Comparison of ENCODE assay signal across 8 cellular contexts in genomic region chr20:50575869-50576720, GRCh38.
DNase-seq lines count a peak whose midpoint lies in the region.

No MANE protein-coding gene starts in this region.

- DNase-seq in NOMO-1 treated with DMSO at 0.1 percent for 48 hours (lab: John Stamatoyannopoulos, UW; ENCODE audit: unreplicated experiment) (peak; percentile 19), NOMO-1 treated with dmso at 0.1 percent for 144 hours (lab: John Stamatoyannopoulos, UW; ENCODE audit: unreplicated experiment) (no peak), NCI-H2171 treated with DMSO at 0.1 percent for 48 hours (lab: John Stamatoyannopoulos, UW) (peak; percentile 59), dermis blood vessel endothelial cell (peak; percentile 83), medulla oblongata (ENCODE audit: extremely low spot score) (peak; percentile 65), NCI-H1105 treated with DMSO at 0.1 percent for 48 hours (lab: John Stamatoyannopoulos, UW) (no peak)
- DNase-seq in activated CD4-positive, alpha-beta T cell treated with anti-CD3 and anti-CD28 coated beads, Interleukin-2, amount 50 U/mL, for 4 hours, result peak; percentile 66 to 69
- peak; percentile 32 to 41 for DNase-seq in stimulated activated CD8-positive, alpha-beta memory T cell treated with anti-CD3 and anti-CD28 coated beads, Interleukin-15, amount 100 ng/mL, for 48 hours (ENCODE audit: low read depth in 2 of 2)

Comparison
In these comparisons a context has a peak if more than half of its experiments do, and no peak if none do; other contexts are left out.
1. DNase-seq: peak in NOMO-1 treated with DMSO at 0.1 percent for 48 hours (single experiment), NCI-H2171 treated with DMSO at 0.1 percent for 48 hours (single experiment), activated CD4-positive, alpha-beta T cell treated with anti-CD3 and anti-CD28 coated beads, Interleukin-2, amount 50 U/mL, for 4 hours (2 of 2), dermis blood vessel endothelial cell (single experiment), medulla oblongata (single experiment) and stimulated activated CD8-positive, alpha-beta memory T cell treated with anti-CD3 and anti-CD28 coated beads, Interleukin-15, amount 100 ng/mL, for 48 hours (2 of 2); none in NOMO-1 treated with dmso at 0.1 percent for 144 hours (single experiment) and NCI-H1105 treated with DMSO at 0.1 percent for 48 hours (single experiment).